17 cellular contexts compared by ENCODE assay signal in the genomic region with DNA sequence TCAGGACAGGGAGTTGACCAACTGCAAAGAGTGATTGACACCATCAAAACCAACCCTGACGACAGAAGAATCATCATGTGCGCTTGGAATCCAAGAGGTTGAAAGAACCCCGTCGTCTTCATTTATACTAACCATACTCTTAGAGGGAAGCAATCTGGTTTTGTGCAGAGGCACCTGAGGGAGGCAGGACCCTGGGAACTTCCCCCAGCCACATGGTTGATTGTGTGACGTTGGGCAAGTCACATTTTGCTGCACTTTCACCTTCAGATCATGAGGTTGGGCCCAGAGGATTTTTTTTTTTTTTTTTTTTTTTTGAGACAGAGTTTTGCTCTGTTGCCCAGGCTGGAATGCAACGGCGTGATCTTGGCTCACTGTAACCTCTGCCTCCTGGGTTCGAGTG. TPM values are rescaled to one million over a fixed set of nuclear protein-coding genes. Genes with fewer than 3 reads are reported as not detected.
A peak's percentile ranks its signal among the peaks of the same experiment; 100 is the strongest.
DNase-seq lines count a peak whose midpoint lies in the region; ATAC-seq, FAIRE-seq and TF ChIP-seq lines count a peak whose summit lies in the region.
"Had no signal": no experiment of that assay in that cellular context is flagged by ENCODE, and none has a peak within 500 bp of the region (broad histone marks: within the 10 kb centered on the region; RNA-seq: fewer than 3 reads in every experiment).

No MANE protein-coding gene starts in this region.

- CTCF ChIA-PET in activated naive CD4-positive, alpha-beta T cell treated with anti-CD3 and anti-CD28 coated beads, Interleukin-2, amount 10 ng/mL, durations not matched to agents 7 days and 5 days (lab: Charles Lee), result interaction anchor here (2.0 kb wide), 1 partner anchor 44 kb away, joined by 5 read pairs; no protein-coding TSS in a partner anchor

- peak overlapping the region; percentile 37 to 59 for H3K27ac ChIP-seq in kidney (ENCODE audit: low read depth in 2 of 2, low read length in 2 of 2)
- H3K27ac ChIP-seq: KMS-11 had no signal

- H3K27ac Mint-ChIP-seq in activated naive CD4-positive, alpha-beta T cell treated with anti-CD3 and anti-CD28 coated beads, Interleukin-2, amount 10 ng/mL, durations not matched to agents 7 days and 5 days, result peak overlapping the region; percentile 37
- H3K27ac Mint-ChIP-seq: B cell; CD4-positive, alpha-beta T cell had no signal

- H3K9me3 ChIP-seq in kidney (ENCODE audit: control insufficient read depth in 1 of 2, low read length in 2 of 2), result no peaks in the 10 kb centered on the region

- no peak overlapping the region for H3K4me3 ChIP-seq in kidney (ENCODE audit: low read length in 2 of 2)

- no peak for FAIRE-seq in kidney (lab: Jason Lieb, UNC)
- FAIRE-seq: A204.1, GM12891 had no signal

- no peak for DNase-seq in activated naive CD4-positive, alpha-beta T cell treated with anti-CD3 and anti-CD28 coated beads, Interleukin-2, amount 10 ng/mL, durations not matched to agents 7 days and 5 days
- no peak for DNase-seq in activated naive CD4-positive, alpha-beta T cell treated with anti-CD3 and anti-CD28 coated beads, Interleukin-2, amount 50 U/mL, for 16 hours
- DNase-seq in kidney (no peak), hippocampal formation (lab: John Stamatoyannopoulos, UW) (no peak)
- DNase-seq in stimulated activated CD4-positive, alpha-beta T cell treated with anti-CD3 and anti-CD28 coated beads, Interleukin-1b, Interleukin-23, amount 100 ng/mL, for 48 hours, result no peak
- DNase-seq: C1 segment of cervical spinal cord; Calu3; CD4-positive, alpha-beta T cell; DMS 273 treated with DMSO at 0.1 percent for 48 hours had no signal

- H3K4me1 ChIP-seq in kidney (ENCODE audit: control insufficient read depth in 1 of 2, insufficient read depth in 1 of 2, low read depth in 1 of 2, low read length in 2 of 2), result peaks cover 0 to 4% of the 10 kb centered on the region in 2 donors

- H3K4me3 Mint-ChIP-seq in activated naive CD4-positive, alpha-beta T cell treated with anti-CD3 and anti-CD28 coated beads, Interleukin-2, amount 10 ng/mL, durations not matched to agents 7 days and 5 days, result no peak overlapping the region
- H3K4me3 Mint-ChIP-seq: B cell; CD4-positive, alpha-beta T cell had no signal

- intact Hi-C loops in kidney (cut with DNase I), result no loop called here

- no peaks in the 10 kb centered on the region for H3K9me3 Mint-ChIP-seq in activated naive CD4-positive, alpha-beta T cell treated with anti-CD3 and anti-CD28 coated beads, Interleukin-2, amount 10 ng/mL, durations not matched to agents 7 days and 5 days
- H3K9me3 Mint-ChIP-seq: IgD-negative memory B cell had no signal

- peaks cover 25% of the 10 kb centered on the region for H3K4me1 Mint-ChIP-seq in activated naive CD4-positive, alpha-beta T cell treated with anti-CD3 and anti-CD28 coated beads, Interleukin-2, amount 10 ng/mL, durations not matched to agents 7 days and 5 days
- H3K4me1 Mint-ChIP-seq: B cell, IgD-negative memory B cell had no signal

- H3K36me3 Mint-ChIP-seq in activated naive CD4-positive, alpha-beta T cell treated with anti-CD3 and anti-CD28 coated beads, Interleukin-2, amount 10 ng/mL, durations not matched to agents 7 days and 5 days, result peaks cover 62% of the 10 kb centered on the region
- H3K36me3 Mint-ChIP-seq: IgD-negative memory B cell had no signal

- peaks cover 5 to 30% of the 10 kb centered on the region in 2 donors for H3K36me3 ChIP-seq in kidney (ENCODE audit: control insufficient read depth in 1 of 2, insufficient read depth in 2 of 2, low read length in 2 of 2)

- ATAC-seq in HG02610 (IDR thresholded peaks at IDR 0.05; ENCODE audit: unreplicated experiment) (peak; percentile 74), HG03108 (IDR thresholded peaks at IDR 0.05; ENCODE audit: unreplicated experiment) (no peak)
- ATAC-seq: HCT116 had no signal

- TF ChIP-seq CTCF in kidney (IDR thresholded peaks at IDR 0.05; ENCODE audit: borderline replicate concordance, extremely low read depth, insufficient read depth), result no peak

- H3K27me3 Mint-ChIP-seq in activated naive CD4-positive, alpha-beta T cell treated with anti-CD3 and anti-CD28 coated beads, Interleukin-2, amount 10 ng/mL, durations not matched to agents 7 days and 5 days, result no peaks in the 10 kb centered on the region
- H3K27me3 Mint-ChIP-seq: B cell; CD4-positive, alpha-beta T cell; IgD-negative memory B cell had no signal

- no peak overlapping the region for H3K9ac ChIP-seq in kidney (ENCODE audit: low read length in 2 of 2)
- H3K9ac ChIP-seq: KMS-11 had no signal

RNA-seq across cellular contexts. Expression of a gene that starts 11.6 kb away (rescaled TPM):
- total RNA-seq in kidney, result 6.0 TPM
- polyA plus RNA-seq in kidney (ENCODE audit: insufficient read depth, low read depth, low replicate concordance), result 10.2 TPM

RNA-seq across cellular contexts. Expression of a gene that starts 43.4 kb away (rescaled TPM):
- total RNA-seq in kidney, result 132 TPM
- polyA plus RNA-seq in kidney (ENCODE audit: insufficient read depth, low read depth, low replicate concordance), result 110 TPM
